ENCODE assay signal across 8 cellular contexts in the genomic region with DNA sequence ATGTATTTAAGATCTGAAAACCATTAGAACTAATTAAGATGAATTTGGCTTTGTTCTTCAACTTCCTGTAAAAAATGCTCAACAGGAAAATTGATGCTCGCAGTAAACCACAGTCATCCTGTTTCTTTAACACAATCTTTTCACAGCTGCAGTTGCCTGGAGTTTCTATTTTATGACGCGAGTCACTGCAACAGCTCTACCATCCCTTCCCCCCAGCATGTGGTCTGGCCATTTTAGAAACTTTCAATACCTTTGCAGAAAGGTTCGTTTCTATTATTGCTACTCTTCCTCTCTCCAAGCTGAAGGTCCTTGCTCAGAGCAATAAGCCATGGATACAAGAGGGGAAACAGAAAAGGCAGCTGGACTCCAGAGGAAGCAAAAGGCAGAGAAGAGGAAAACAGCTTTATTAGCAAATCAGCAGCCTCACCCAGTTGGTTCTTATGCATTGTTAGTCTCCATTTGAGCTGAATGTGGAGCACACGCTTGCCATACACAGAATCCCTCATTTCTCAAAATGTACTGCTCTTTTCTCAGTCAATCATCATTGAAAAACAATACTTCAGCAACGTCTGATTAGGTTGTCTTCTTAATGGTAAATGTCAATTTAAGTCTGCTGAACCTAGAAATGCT. TPM values are rescaled to one million over a fixed set of nuclear protein-coding genes. Genes with fewer than 3 reads are reported as not detected.
DNase-seq lines count a peak whose midpoint lies in the region; ATAC-seq and TF ChIP-seq lines count a peak whose summit lies in the region.

No MANE protein-coding gene starts in this region.

- H3K79me2 ChIP-seq in osteoblast (ENCODE audit: insufficient read depth, low read length) = peaks cover 15% of the 10 kb centered on the region

- peak; percentile 48 for ATAC-seq in GM18499 (IDR thresholded peaks at IDR 0.05; ENCODE audit: insufficient read depth, unreplicated experiment)
- peak; percentile 65 for ATAC-seq in HG02571 (IDR thresholded peaks at IDR 0.05; ENCODE audit: unreplicated experiment)
- ATAC-seq in activated CD8-positive, alpha-beta memory T cell treated with anti-CD3 and anti-CD28 coated beads, Interleukin-2, amount 10 ng/mL, durations not matched to agents 7 days and 5 days = peak; percentile 74

- H3K4me3 ChIP-seq in osteoblast (ENCODE audit: insufficient read depth, low read length) (peak overlapping the region; percentile 43), H7 (ENCODE audit: insufficient read depth, low read depth, low read length) (no peak overlapping the region)

- H4K20me1 ChIP-seq in osteoblast (ENCODE audit: insufficient read depth, low read length) = no peaks in the 10 kb centered on the region

- H3K27ac ChIP-seq in osteoblast (ENCODE audit: low read depth, low read length) = peak overlapping the region; percentile 84

- H3K9me3 ChIP-seq in osteoblast (ENCODE audit: low read depth, low read length) = no peaks in the 10 kb centered on the region

- H3K27me3 ChIP-seq in osteoblast (ENCODE audit: insufficient read depth, low read length) = no peaks in the 10 kb centered on the region
- no peaks in the 10 kb centered on the region for H3K27me3 ChIP-seq in H7 (ENCODE audit: control insufficient read depth, insufficient read depth, low read length)

- peak overlapping the region; percentile 77 for H3K4me2 ChIP-seq in osteoblast (ENCODE audit: insufficient read depth, low read length)

- H3K27me3 Mint-ChIP-seq in activated CD8-positive, alpha-beta memory T cell treated with anti-CD3 and anti-CD28 coated beads, Interleukin-2, amount 10 ng/mL, durations not matched to agents 7 days and 5 days = no peaks in the 10 kb centered on the region

- H3K36me3 ChIP-seq in osteoblast (ENCODE audit: insufficient read depth, low read length) = no peaks in the 10 kb centered on the region
- H3K36me3 ChIP-seq in H7 (replicated peaks; ENCODE audit: control insufficient read depth, insufficient read depth, low read length) = no peaks in the 10 kb centered on the region

- H3K36me3 Mint-ChIP-seq in activated CD8-positive, alpha-beta memory T cell treated with anti-CD3 and anti-CD28 coated beads, Interleukin-2, amount 10 ng/mL, durations not matched to agents 7 days and 5 days = peaks cover 74% of the 10 kb centered on the region

- CTCF ChIA-PET in activated CD8-positive, alpha-beta memory T cell treated with anti-CD3 and anti-CD28 coated beads, Interleukin-2, amount 10 ng/mL, durations not matched to agents 7 days and 5 days (lab: Charles Lee) = interaction anchor here (0.8 to 5.8 kb wide), 9 partner anchors 9 to 94 kb away, joined by 3 to 70 read pairs (median 6); no protein-coding TSS in a partner anchor

- peak overlapping the region; percentile 76 for H2AFZ ChIP-seq in osteoblast (ENCODE audit: low read length)

- no peaks in the 10 kb centered on the region for H3K9me3 Mint-ChIP-seq in activated CD8-positive, alpha-beta memory T cell treated with anti-CD3 and anti-CD28 coated beads, Interleukin-2, amount 10 ng/mL, durations not matched to agents 7 days and 5 days (ENCODE audit: low read depth)

- no peak for TF ChIP-seq CTCF in osteoblast (IDR thresholded peaks at IDR 0.05; ENCODE audit: extremely low read depth, low read depth, low read length)

- peak overlapping the region; percentile 91 for H3K4me3 Mint-ChIP-seq in activated CD8-positive, alpha-beta memory T cell treated with anti-CD3 and anti-CD28 coated beads, Interleukin-2, amount 10 ng/mL, durations not matched to agents 7 days and 5 days

- DNase-seq in NCI-H1436 (lab: John Stamatoyannopoulos, UW) (peak; percentile 48), fibroblast of gingiva (ENCODE audit: low read depth) (peak; percentile 72), osteoblast (ENCODE audit: insufficient read length, low spot score, missing footprints) (no peak), HuH-7.5 (ENCODE audit: low spot score) (no peak), H7 (no peak)
- DNase-seq in activated CD8-positive, alpha-beta memory T cell treated with anti-CD3 and anti-CD28 coated beads, Interleukin-2, amount 10 ng/mL, durations not matched to agents 7 days and 5 days = peak; percentile 88

- peaks cover 48% of the 10 kb centered on the region for H3K4me1 Mint-ChIP-seq in activated CD8-positive, alpha-beta memory T cell treated with anti-CD3 and anti-CD28 coated beads, Interleukin-2, amount 10 ng/mL, durations not matched to agents 7 days and 5 days

- peaks cover 71% of the 10 kb centered on the region for H3K4me1 ChIP-seq in osteoblast (ENCODE audit: insufficient read depth, low read length)

- H3K27ac Mint-ChIP-seq in activated CD8-positive, alpha-beta memory T cell treated with anti-CD3 and anti-CD28 coated beads, Interleukin-2, amount 10 ng/mL, durations not matched to agents 7 days and 5 days = peak overlapping the region; percentile 95

RNA-seq across cellular contexts. Expression of a gene that starts 3.9 kb away (rescaled TPM):
- total RNA-seq in activated CD8-positive, alpha-beta memory T cell treated with anti-CD3 and anti-CD28 coated beads, Interleukin-2, amount 10 ng/mL, durations not matched to agents 7 days and 5 days = 100 to 1,000 TPM; 465 to 588 TPM
- total RNA-seq in osteoblast = 17.7 and 18.0 TPM in 2 replicates
- total RNA-seq in H7 (2014; rRNA removed; shearing (Covaris generic)) = 6.9 and 8.2 TPM in 2 replicates

Comparison
In these comparisons a context has a peak if more than half of its experiments do, and no peak if none do; other contexts are left out.
1. DNase-seq: peak in NCI-H1436 (single experiment), activated CD8-positive, alpha-beta memory T cell treated with anti-CD3 and anti-CD28 coated beads, Interleukin-2, amount 10 ng/mL, durations not matched to agents 7 days and 5 days (single experiment) and fibroblast of gingiva (single experiment); none in osteoblast (single experiment), HuH-7.5 (single experiment) and H7 (single experiment).
2. RNA of a gene that starts 3.9 kb away (total RNA-seq): 465 to 588 TPM in activated CD8-positive, alpha-beta memory T cell treated with anti-CD3 and anti-CD28 coated beads, Interleukin-2, amount 10 ng/mL, durations not matched to agents 7 days and 5 days; 17.7 to 18.0 TPM in osteoblast and 6.9 to 8.2 TPM in H7; every median in the first group is over 10 times any median in the second.
3. Peak in every context shown above with its lines, with median percentiles within 50 percentile points of each other: ATAC-seq.